ENCODE assay signal across 1 cellular context in genomic region chr16:4787627-4788482, GRCh38.
TF ChIP-seq lines count a peak whose summit lies in the region.

Gene SEPTIN12 (minus strand): TSS chr16:4788345. CDS start chr16:4787645, 700 bp downstream.

TF ChIP-seq in GM23338, 12 proteins besides CTCF, POLR2A, EP300 and RAD21 (continued from another document):
- TF ChIP-seq EZH2phosphoT487 (IDR thresholded peaks at IDR 0.05; ENCODE audit: unreplicated experiment): no peak
- no peak for TF ChIP-seq REST (IDR thresholded peaks at IDR 0.05; ENCODE audit: unreplicated experiment)
- no peak for TF ChIP-seq POLR2AphosphoS5 (IDR thresholded peaks at IDR 0.05; ENCODE audit: low read depth)
- no peak for TF ChIP-seq NANOG (IDR thresholded peaks at IDR 0.05; ENCODE audit: borderline replicate concordance)
- TF ChIP-seq JUNB (IDR thresholded peaks at IDR 0.05; ENCODE audit: unreplicated experiment): no peak
- TF ChIP-seq ZNF114 (CRISPR knock-in tag; IDR thresholded peaks at IDR 0.05): no peak
- TF ChIP-seq ZNF462 (CRISPR knock-in tag; IDR thresholded peaks at IDR 0.05): no peak
